11 cellular contexts compared by ENCODE assay signal in the genomic region with DNA sequence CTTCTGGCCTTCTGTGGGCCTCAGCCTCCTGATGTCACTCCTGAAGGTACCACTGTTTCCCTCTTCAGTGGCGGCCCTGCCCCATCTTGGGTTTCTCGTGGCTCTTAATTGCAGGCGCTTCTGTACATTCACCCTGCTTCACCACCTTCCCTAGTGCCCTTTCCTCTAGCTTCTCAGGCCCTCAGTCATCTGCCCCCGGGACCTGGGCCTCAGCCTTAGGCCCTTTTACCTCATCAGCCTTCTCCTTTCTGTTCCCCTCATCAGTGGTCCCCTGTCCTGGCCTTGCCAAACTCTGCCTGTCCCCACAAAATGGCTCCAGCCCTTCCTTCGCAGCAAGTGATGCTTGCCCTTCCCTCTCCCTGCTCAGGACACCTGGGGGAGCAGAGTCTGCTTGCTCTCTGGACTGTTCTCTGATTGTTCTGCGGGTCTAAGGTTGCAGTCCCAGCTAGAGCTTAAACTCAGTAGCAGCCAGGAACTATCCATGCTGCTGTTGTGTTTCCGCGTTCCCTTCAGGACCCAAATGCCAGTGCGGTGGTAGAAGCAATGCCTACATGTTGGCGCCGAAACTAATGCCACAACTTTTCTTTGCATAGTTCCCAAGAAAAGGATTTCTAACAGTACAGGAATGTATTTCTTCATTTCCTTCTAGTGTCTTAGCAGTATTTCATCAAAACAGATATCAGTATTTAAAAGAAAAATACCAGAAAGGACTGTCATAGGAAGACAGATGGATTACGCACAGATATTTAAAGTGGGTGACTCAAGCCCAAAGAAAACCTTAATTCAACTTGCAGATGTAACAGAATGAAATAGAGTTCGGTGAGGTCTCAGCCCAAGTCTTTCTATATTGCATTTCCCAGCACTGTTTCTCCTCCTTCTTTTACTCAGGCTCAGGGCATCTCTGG. TPM values are rescaled to one million over a fixed set of nuclear protein-coding genes. Genes with fewer than 3 reads are reported as not detected.
A peak's percentile ranks its signal among the peaks of the same experiment; 100 is the strongest.
DNase-seq lines count a peak whose midpoint lies in the region; TF ChIP-seq lines count a peak whose summit lies in the region.
"Had no signal": no experiment of that assay in that cellular context is flagged by ENCODE, and none has a peak within 500 bp of the region (broad histone marks: within the 10 kb centered on the region; RNA-seq: fewer than 3 reads in every experiment).

No MANE protein-coding gene starts in this region.

- peaks cover 0 to 8% of the 10 kb centered on the region in 2 experiments; a peak in 2 of 5 replicates for H3K9me3 Mint-ChIP-seq in H9

- no peaks in the 10 kb centered on the region for H3K4me1 Mint-ChIP-seq in H9

- no peak overlapping the region for H2BK15ac ChIP-seq in H9 (ENCODE audit: low read depth, low read length)

- H4K20me1 ChIP-seq in H9 (ENCODE audit: control insufficient read depth, insufficient read depth, insufficient read length), result no peaks in the 10 kb centered on the region

- H2BK12ac ChIP-seq in H9 (ENCODE audit: insufficient read length, low read depth, low read length), result peak overlapping the region; percentile 8

- no peaks in the 10 kb centered on the region for H3K23me2 ChIP-seq in H9 (ENCODE audit: insufficient read length, low read depth, low read length, poor library complexity, severe bottlenecking)

- no peak overlapping the region; the same call in 1 of the 2 replicates for H3K14ac ChIP-seq in H9 (ENCODE audit: insufficient read depth, low read length)

- no peak overlapping the region for H4K8ac ChIP-seq in H9 (replicated peaks; ENCODE audit: insufficient read length, low read depth, low read length)

- H3K4ac ChIP-seq in H9 (ENCODE audit: low read depth, low read length), result no peak overlapping the region

- peaks cover 44 to 70% (median 66%) of the 10 kb centered on the region in 3 experiments for H3K36me3 Mint-ChIP-seq in H9 (ENCODE audit: insufficient read depth in 1 of 3, low read depth in 3 of 3)

- no peak overlapping the region for H4K5ac ChIP-seq in H9 (ENCODE audit: insufficient read length, low read depth, low read length)

- H3K18ac ChIP-seq in H9 (ENCODE audit: insufficient read length, low read depth, low read length), result no peak overlapping the region

- in situ Hi-C loops in GM13977 (cut with MboI; ENCODE audit: low pct_unique_long_range_greater_than_20kb, low sequenced_read_pairs, unreplicated experiment), result no loop called here

- H3K27me3 ChIP-seq in H9 (ENCODE audit: insufficient read depth, low read length) (no peaks in the 10 kb centered on the region), adipocyte (replicated peaks; ENCODE audit: control insufficient read depth, insufficient read depth, low read length) (no peaks in the 10 kb centered on the region)
- H3K27me3 ChIP-seq: neural progenitor cell had no signal

- H4K91ac ChIP-seq in H9 (ENCODE audit: insufficient read length, low read depth, low read length), result no peak overlapping the region

- H2BK120ac ChIP-seq in H9 (ENCODE audit: low read depth, low read length, poor library complexity, severe bottlenecking), result no peak overlapping the region

- no peak overlapping the region for H3T11ph ChIP-seq in H9 (ENCODE audit: low read length)

- H2BK20ac ChIP-seq in H9 (ENCODE audit: low read depth, low read length, poor library complexity, severe bottlenecking), result no peak overlapping the region

- peaks cover 8% of the 10 kb centered on the region for H3K79me1 ChIP-seq in H9 (ENCODE audit: insufficient read depth, low read depth, low read length, poor library complexity, severe bottlenecking)

- H3K4me1 ChIP-seq in H9 (ENCODE audit: insufficient read depth, low read length) (no peaks in the 10 kb centered on the region), adipocyte (ENCODE audit: control insufficient read depth, insufficient read depth, low read length) (peaks cover 36% of the 10 kb centered on the region)
- H3K4me1 ChIP-seq: neural progenitor cell had no signal

- no peak overlapping the region for H3K4me3 Mint-ChIP-seq in H9
- H3K4me3 Mint-ChIP-seq: neural progenitor cell had no signal

- H3K79me2 ChIP-seq in H9 (ENCODE audit: insufficient read depth, low read length), result peaks cover 15% of the 10 kb centered on the region; the same call in 1 of the 2 replicates

- peak; percentile 83 for DNase-seq in AG04449 (ENCODE audit: low read depth, low spot score)
- no peak for DNase-seq in H9
- DNase-seq in adipocyte (ENCODE audit: low read depth), result peak; percentile 82
- peak; percentile 23 for DNase-seq in glomerular visceral epithelial cell (ENCODE audit: extremely low spot score)
- DNase-seq in GM13977 (ENCODE audit: low spot score), result no peak
- no peak for DNase-seq in head of caudate nucleus
- DNase-seq in DMS53 (lab: John Stamatoyannopoulos, UW), result no peak
- no peak for DNase-seq in activated CD4-positive, alpha-beta T cell treated with anti-CD3 and anti-CD28 coated beads for 4 hours
- DNase-seq: activated CD4-positive, CD25-positive, alpha-beta regulatory T cell treated with anti-CD3 and anti-CD28 coated beads, Interleukin-2, amount 50 U/mL, for 72 hours; NCI-H510A treated with DMSO at 0.1 percent for 48 hours had no signal

- peaks cover 36% of the 10 kb centered on the region for H3K36me3 ChIP-seq in adipocyte (ENCODE audit: control insufficient read depth, insufficient read depth, low read length, severe bottlenecking)
- H3K36me3 ChIP-seq: neural progenitor cell had no signal

- no peak overlapping the region for H3K9ac ChIP-seq in H9 (ENCODE audit: extremely low read depth, insufficient read length, low read length)
- H3K9ac ChIP-seq in adipocyte (ENCODE audit: low read length), result peak overlapping the region; percentile 49
- H3K9ac ChIP-seq: neural progenitor cell had no signal

- no peak overlapping the region for H2AK5ac ChIP-seq in H9 (ENCODE audit: insufficient read length, low read length)

- CTCF ChIA-PET in AG04449 (lab: Yijun Ruan, JAX), result interaction anchor here (0.8 to 1.2 kb wide), 3 partner anchors 60 to 64 kb away, joined by 3 to 5 read pairs (median 4); no protein-coding TSS in a partner anchor

- H3K4me2 ChIP-seq in H9 (ENCODE audit: insufficient read depth, insufficient read length, low read length), result no peak overlapping the region
- H3K4me2 ChIP-seq: neural progenitor cell had no signal

- intact Hi-C loops in head of caudate nucleus (cut with DNase I), result no loop called here

- no peak overlapping the region for H3K23ac ChIP-seq in H9 (ENCODE audit: insufficient read length, low read depth, low read length)

- H3K27ac Mint-ChIP-seq in H9, result peak overlapping the region in 1 of 3 experiments; percentile 65; a peak in 6 of 7 replicates
- H3K27ac Mint-ChIP-seq: neural progenitor cell had no signal

- H3K27ac ChIP-seq in H9 (ENCODE audit: insufficient read length, low read depth, low read length), result no peak overlapping the region
- H3K27ac ChIP-seq: neural progenitor cell had no signal

- no CpG with 5 or more reads among the region's 13 CpGs for WGBS in H9 (ENCODE audit: extremely low coverage, insufficient read length, low lambda C conversion rate)

- H2AFZ ChIP-seq in H9 (ENCODE audit: low read length), result no peak overlapping the region
- H2AFZ ChIP-seq: neural progenitor cell had no signal

- H3K4me3 ChIP-seq in AG04449 (ENCODE audit: low read depth, low read length) (no peak overlapping the region; the same call in 1 of the 2 replicates), adipocyte (ENCODE audit: low read length) (peak overlapping the region; percentile 15)
- H3K4me3 ChIP-seq: neural progenitor cell had no signal

- H3K56ac ChIP-seq in H9 (ENCODE audit: insufficient read length, low read depth, low read length), result no peak overlapping the region

- H3K9me3 ChIP-seq in H9 (ENCODE audit: control insufficient read depth, low read depth, low read length) (no peaks in the 10 kb centered on the region), adipocyte (ENCODE audit: control insufficient read depth, low read length) (no peaks in the 10 kb centered on the region)

- H3K27me3 Mint-ChIP-seq in H9 (ENCODE audit: low read depth), result no peaks in the 10 kb centered on the region

- H2BK5ac ChIP-seq in H9 (ENCODE audit: insufficient read length, low read length), result no peak overlapping the region

- POLR2A ChIA-PET in AG04449 (lab: Yijun Ruan, JAX), result interaction anchor here (0.7 to 1.3 kb wide), 2 partner anchors 10 to 13 kb away, joined by 3 to 4 read pairs; no protein-coding TSS in a partner anchor

- no peak for TF ChIP-seq CTCF in AG04449 (IDR thresholded peaks at IDR 0.05; ENCODE audit: insufficient read depth, low read length, missing control alignments)
- TF ChIP-seq CTCF in H9 (conservative IDR thresholded peaks at IDR 0.05), result no peak
- TF ChIP-seq CTCF in GM13977 (IDR thresholded peaks at IDR 0.05; ENCODE audit: extremely low read depth, insufficient read depth, missing control alignments), result no peak

RNA-seq across cellular contexts. Expression of a gene that starts 7.5 kb away (rescaled TPM):
- 46.0 and 49.4 TPM in 2 replicates for total RNA-seq in H9 (2021)

Comparison
In these comparisons a context has a peak if more than half of its experiments do, and no peak if none do; other contexts are left out.
1. DNase-seq: peak in AG04449 (single experiment), adipocyte (single experiment) and glomerular visceral epithelial cell (single experiment); none in H9 (single experiment), GM13977 (single experiment), head of caudate nucleus (0 of 42), DMS53 (single experiment) and activated CD4-positive, alpha-beta T cell treated with anti-CD3 and anti-CD28 coated beads for 4 hours (0 of 2).